Comparison of ENCODE assay signal across 19 cellular contexts in the genomic region with DNA sequence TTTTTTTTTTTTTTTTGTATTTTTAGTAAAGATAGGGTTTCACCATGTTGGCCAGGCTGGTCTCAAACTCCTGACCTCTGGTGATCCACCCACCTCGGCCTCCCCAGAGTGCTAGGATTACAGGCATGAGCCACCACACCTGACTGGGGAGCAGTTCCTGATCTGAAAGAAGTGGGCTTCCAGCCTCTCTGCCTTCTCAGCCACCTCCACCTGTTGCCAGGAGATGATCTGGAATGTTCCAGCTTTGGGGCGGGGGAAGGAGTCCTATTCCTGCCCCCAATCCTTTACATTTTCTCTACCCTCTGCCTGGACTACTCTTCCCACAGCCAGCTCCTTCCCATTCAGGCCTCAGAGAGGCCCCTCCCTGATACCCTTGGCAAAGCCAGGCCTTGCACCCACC. TPM values are rescaled to one million over a fixed set of nuclear protein-coding genes. Genes with fewer than 3 reads are reported as not detected.
DNase-seq lines count a peak whose midpoint lies in the region; ATAC-seq, FAIRE-seq and TF ChIP-seq lines count a peak whose summit lies in the region.
"Had no signal": no experiment of that assay in that cellular context is flagged by ENCODE, and none has a peak within 500 bp of the region (broad histone marks: within the 10 kb centered on the region; RNA-seq: fewer than 3 reads in every experiment).

No MANE protein-coding gene starts in this region.

- no peak overlapping the region for H3K23ac ChIP-seq in H1 (ENCODE audit: insufficient read length)

- CTCF ChIA-PET in H1 (lab: Charles Lee; ENCODE audit: partially characterized antibody): interaction anchor here (0.8 to 1.8 kb wide), 5 partner anchors 17 to 45 kb away, joined by 3 to 5 read pairs (median 3); no protein-coding TSS in a partner anchor

- H2AFZ ChIP-seq in H1 (ENCODE audit: low read length): no peak overlapping the region
- H2AFZ ChIP-seq: GM23338 had no signal

- POLR2A ChIA-PET in H1 (lab: Charles Lee; ENCODE audit: partially characterized antibody): no interaction called here

- WGBS in adrenal gland, 4 donors: 66 to 89% (median 78%) methylated on average over 2 of the region's 2 CpGs
- 83% methylated on average over 2 of the region's 2 CpGs; no CpG with 5 or more reads in 1 of the 2 experiments for WGBS in H1 (ENCODE audit: extremely low coverage in 1 of 2, insufficient coverage in 1 of 2, insufficient read length in 1 of 2, insufficient replicate concordance in 2 of 2, low coverage in 1 of 2, low lambda C conversion rate in 2 of 2, missing lambda C conversion rate in 1 of 2), 2 experiments
- WGBS in pancreas, 2 donors: 84 to 92% methylated on average over 2 of the region's 2 CpGs
- 62 to 63% methylated on average over 2 of the region's 2 CpGs for WGBS in thyroid gland, 2 donors
- WGBS in ovary, 3 donors: 88 to 91% (median 91%) methylated on average over 2 of the region's 2 CpGs

- no peak overlapping the region for H3K56ac ChIP-seq in H1 (replicated peaks; ENCODE audit: insufficient read length, low read depth, low read length)

- H2BK5ac ChIP-seq in H1 (ENCODE audit: low read depth, low read length): no peak overlapping the region

- no peak for FAIRE-seq in H1 (lab: Jason Lieb, UNC)
- no peak for FAIRE-seq in pancreas (lab: Jason Lieb, UNC)
- FAIRE-seq: G401.6, GM12878, GM19239, H54 had no signal

- no peak overlapping the region for H3K18ac ChIP-seq in H1 (ENCODE audit: extremely low read depth, low read length)

- no peak overlapping the region for H2BK20ac ChIP-seq in H1 (ENCODE audit: low read length)

- no peak overlapping the region for H2BK120ac ChIP-seq in H1 (replicated peaks; ENCODE audit: low read depth, low read length)

- no peaks in the 10 kb centered on the region for H3K79me1 ChIP-seq in H1 (ENCODE audit: low read depth, low read length)

- no peak overlapping the region for H3K9ac ChIP-seq in H1 (replicated peaks in 1 of 4; ENCODE audit: extremely low read depth in 1 of 4, low read depth in 3 of 4, low read length in 3 of 4)

- no peak overlapping the region for H4K5ac ChIP-seq in H1 (ENCODE audit: insufficient read length, low read depth, low read length)

- no peak overlapping the region for H3K14ac ChIP-seq in H1 (ENCODE audit: insufficient read length)

- no peak overlapping the region for H3K4me2 ChIP-seq in H1 (ENCODE audit: insufficient read depth in 1 of 2, low read depth in 2 of 2, low read length in 2 of 2)
- H3K4me2 ChIP-seq: GM23338 had no signal

- H3K79me2 ChIP-seq in H1 (ENCODE audit: control insufficient read depth in 1 of 2, insufficient read depth in 2 of 2, low read length in 2 of 2): no peaks in the 10 kb centered on the region

- no peak overlapping the region for H2AK5ac ChIP-seq in H1 (ENCODE audit: low read depth, low read length)

- intact Hi-C loops in adrenal gland (cut with DNase I) (no loop called here), pancreas (cut with DNase I) (no loop called here), thyroid gland (cut with DNase I) (no loop called here), ovary (cut with DNase I) (no loop called here)

- no peak overlapping the region for H3K4ac ChIP-seq in H1 (replicated peaks; ENCODE audit: insufficient read length, low read depth, low read length)

- H3K36me3 ChIP-seq in adrenal gland (replicated peaks in 1 of 2): no peaks in the 10 kb centered on the region
- no peaks in the 10 kb centered on the region; a peak in 1 of 8 replicates for H3K36me3 ChIP-seq in H1 (ENCODE audit: control insufficient read depth in 2 of 4, insufficient read depth in 4 of 4, low read length in 3 of 4)
- H3K36me3 ChIP-seq in pancreas: no peaks in the 10 kb centered on the region
- no peaks in the 10 kb centered on the region for H3K36me3 ChIP-seq in thyroid gland
- no peaks in the 10 kb centered on the region for H3K36me3 ChIP-seq in Peyer's patch
- no peaks in the 10 kb centered on the region for H3K36me3 ChIP-seq in ovary

- no peak for DNase-seq in adrenal gland
- no peak for DNase-seq in H1 (ENCODE audit: low read depth in 1 of 2, low spot score in 2 of 2)
- peak in 2 of 6 donors; percentile 22 to 48 for DNase-seq in pancreas
- DNase-seq in thyroid gland: peak; percentile 55 to 59
- DNase-seq in Peyer's patch: no peak
- DNase-seq in putamen (ENCODE audit: low spot score): no peak
- DNase-seq in ovary: no peak
- DNase-seq: C1 segment of cervical spinal cord; CD4-positive, alpha-beta memory T cell; COR-L47; DMS153; DND-41; HCEC 1CT had no signal

- H4K8ac ChIP-seq in H1 (ENCODE audit: extremely low read depth, insufficient read depth, low read length): 0 out of 2 replicates have a peak overlapping the region, but pooled peaks have one; percentile 22

- no peak for TF ChIP-seq RAD21 in H1 (IDR thresholded peaks at IDR 0.05 in 1 of 2, conservative IDR thresholded peaks at IDR 0.05 in 1 of 2; ENCODE audit: low read depth in 2 of 2, low read length in 2 of 2)

- no peak overlapping the region for H4K91ac ChIP-seq in H1 (replicated peaks; ENCODE audit: insufficient read length, low read length)

- H2BK12ac ChIP-seq in H1 (ENCODE audit: low read depth, low read length): no peak overlapping the region

- H2BK15ac ChIP-seq in H1 (ENCODE audit: low read length): no peak overlapping the region

- TF ChIP-seq POLR2A in adrenal gland (IDR thresholded peaks at IDR 0.05) (no peak), H1 (IDR thresholded peaks at IDR 0.05; ENCODE audit: control extremely low read depth in 1 of 2, low read depth in 2 of 2, low read length in 2 of 2) (no peak), thyroid gland (IDR thresholded peaks at IDR 0.05) (no peak), Peyer's patch (IDR thresholded peaks at IDR 0.05) (no peak), ovary (IDR thresholded peaks at IDR 0.05) (no peak)

- H3K4me3 ChIP-seq in adrenal gland (no peak overlapping the region), H1 (ENCODE audit: extremely low read depth in 1 of 4, insufficient read depth in 2 of 4, low read depth in 3 of 4, low read length in 4 of 4) (no peak overlapping the region), pancreas (no peak overlapping the region), thyroid gland (replicated peaks in 1 of 3) (no peak overlapping the region), Peyer's patch (no peak overlapping the region), ovary (no peak overlapping the region)
- H3K4me3 ChIP-seq: GM12878, GM23338 had no signal

- H3K27me3 ChIP-seq in adrenal gland (no peaks in the 10 kb centered on the region), H1 (replicated peaks in 1 of 4; ENCODE audit: control insufficient read depth in 3 of 4, extremely low read depth in 1 of 4, insufficient read depth in 3 of 4, low read length in 3 of 4) (no peaks in the 10 kb centered on the region), pancreas (no peaks in the 10 kb centered on the region), thyroid gland (no peaks in the 10 kb centered on the region), Peyer's patch (no peaks in the 10 kb centered on the region), ovary (no peaks in the 10 kb centered on the region)

- no peak for TF ChIP-seq CTCF in adrenal gland (IDR thresholded peaks at IDR 0.05)
- no peak for TF ChIP-seq CTCF in H1 (IDR thresholded peaks at IDR 0.05; ENCODE audit: control extremely low read depth in 1 of 3, insufficient read depth in 1 of 3, low read depth in 1 of 3, low read length in 3 of 3)
- TF ChIP-seq CTCF in pancreas (IDR thresholded peaks at IDR 0.05): no peak
- no peak for TF ChIP-seq CTCF in thyroid gland (IDR thresholded peaks at IDR 0.05)
- no peak for TF ChIP-seq CTCF in Peyer's patch (IDR thresholded peaks at IDR 0.05)
- no peak for TF ChIP-seq CTCF in ovary (IDR thresholded peaks at IDR 0.05)

- no peaks in the 10 kb centered on the region; the same call in 1 of the 2 replicates for H3K23me2 ChIP-seq in H1 (ENCODE audit: low read depth, low read length)

- H3K9me3 ChIP-seq in adrenal gland (replicated peaks in 1 of 3): no peaks in the 10 kb centered on the region
- no peaks in the 10 kb centered on the region for H3K9me3 ChIP-seq in H1 (ENCODE audit: insufficient read depth in 2 of 2, low read depth in 1 of 2, low read length in 1 of 2)
- no peaks in the 10 kb centered on the region for H3K9me3 ChIP-seq in pancreas
- H3K9me3 ChIP-seq in thyroid gland: no peaks in the 10 kb centered on the region
- H3K9me3 ChIP-seq in Peyer's patch: no peaks in the 10 kb centered on the region
- H3K9me3 ChIP-seq in ovary: no peaks in the 10 kb centered on the region

- ATAC-seq in pancreas (no peak), HG03097 (IDR thresholded peaks at IDR 0.05; ENCODE audit: low FRiP score, unreplicated experiment) (no peak)
- ATAC-seq: GM12878, GM23338 had no signal

- TF ChIP-seq EP300 in H1 (IDR thresholded peaks at IDR 0.05; ENCODE audit: borderline replicate concordance in 1 of 2, low read depth in 2 of 2, low read length in 2 of 2) (no peak), ovary (IDR thresholded peaks at IDR 0.05) (no peak)

- H4K20me1 ChIP-seq in H1 (replicated peaks in 1 of 2; ENCODE audit: control insufficient read depth in 1 of 2, insufficient read depth in 2 of 2, low read length in 2 of 2): no peaks in the 10 kb centered on the region

- peak overlapping the region in 4 of 5 donors; percentile 72 to 95 (median 86) for H3K27ac ChIP-seq in adrenal gland
- H3K27ac ChIP-seq in H1 (ENCODE audit: low read depth, low read length): no peak overlapping the region
- peak overlapping the region; percentile 60 to 93 (median 76) for H3K27ac ChIP-seq in pancreas
- H3K27ac ChIP-seq in thyroid gland: peak overlapping the region; percentile 91 to 99 (median 96)
- H3K27ac ChIP-seq in Peyer's patch: no peak overlapping the region
- H3K27ac ChIP-seq in ovary: no peak overlapping the region

- H3K4me1 ChIP-seq in adrenal gland (replicated peaks in 1 of 2) (peaks cover 29% of the 10 kb centered on the region in 2 donors), H1 (replicated peaks in 1 of 4; ENCODE audit: control insufficient read depth in 3 of 4, insufficient read depth in 4 of 4, low read length in 3 of 4) (peaks cover 0 to 5% (median 0%) of the 10 kb centered on the region in 4 experiments; a peak in 2 of 7 replicates), pancreas (peaks cover 34 to 45% (median 41%) of the 10 kb centered on the region in 3 donors), thyroid gland (peaks cover 58 to 64% of the 10 kb centered on the region in 2 donors), Peyer's patch (peaks cover 0 to 17% (median 0%) of the 10 kb centered on the region in 4 donors), ovary (ENCODE audit: insufficient read depth) (no peaks in the 10 kb centered on the region)

RNA-seq across cellular contexts. Expression of gene RAP1GAP, which starts 28.1 kb away (rescaled TPM):
- 100 to 1,000 TPM in 3 of 8 donors, 10 to 100 TPM in 5; 52.4 to 409 (median 90.0) TPM for total RNA-seq in adrenal gland
- 100 to 1,000 TPM in 2 of 3 donors, 10 to 100 TPM in 1; 62.4 to 250 (median 105) TPM for polyA plus RNA-seq in adrenal gland
- total RNA-seq in H1 (2021; fragmentation: NEBNext Ultra II Directional; extraction: Animal tissue kit (Norgen Biotek cat#: 25700)): 7.8 and 8.4 TPM in 2 replicates
- polyA plus RNA-seq in H1 (2011; rRNA removed): 8.4 and 9.9 TPM in 2 replicates
- 8.0 TPM for polyA plus RNA-seq in H1 (2011; cell fraction: cytosol; rRNA removed)
- 26.1 TPM for polyA plus RNA-seq in H1 (2011; cell fraction: nucleus; rRNA removed)
- polyA plus RNA-seq in H1 (2012, experiment 1 of 2): 6.9 to 9.7 TPM (median 8.3 TPM) in 4 replicates
- polyA plus RNA-seq in H1 (2012, experiment 2 of 2): 7.0 TPM
- polyA plus RNA-seq in H1 (2013, experiment 1 of 2): 5.6 TPM
- 6.1 TPM for polyA plus RNA-seq in H1 (2013, experiment 2 of 2)
- 7.7 and 11.9 TPM in 2 replicates for polyA minus RNA-seq in H1 (2011; rRNA and poly(A)+ RNA removed)
- 4.9 TPM for polyA minus RNA-seq in H1 (2011; cell fraction: cytosol; rRNA and poly(A)+ RNA removed)
- polyA minus RNA-seq in H1 (2011; cell fraction: nucleus; rRNA and poly(A)+ RNA removed): 6.0 TPM
- 10 to 100 TPM; 53.4 to 93.3 (median 64.8) TPM for total RNA-seq in pancreas
- polyA plus RNA-seq in pancreas: 100 to 1,000 TPM in 1 of 2 donors, 10 to 100 TPM in 1; 83.6 to 100 TPM
- 100 to 1,000 TPM; 256 to 588 (median 506) TPM for total RNA-seq in thyroid gland
- total RNA-seq in Peyer's patch: 10 to 100 TPM; 32.2 to 65.3 (median 57.0) TPM
- total RNA-seq in ovary: 1 to 10 TPM in 6 of 7 donors, under 1 TPM in 1; 0.60 to 9.4 (median 2.8) TPM
- polyA plus RNA-seq in ovary: 1 to 10 TPM; 1.1 to 4.6 TPM
- polyA plus RNA-seq: CD4-positive, alpha-beta memory T cell had no signal

Comparison
In these comparisons a context has a peak if more than half of its experiments do, and no peak if none do; other contexts are left out.
1. DNase-seq: peak in thyroid gland (2 of 2); none in adrenal gland (0 of 7), H1 (0 of 2), Peyer's patch (0 of 3), putamen (single experiment) and ovary (0 of 5).
2. H3K27ac ChIP-seq: peak in adrenal gland (4 of 5), pancreas (4 of 4) and thyroid gland (3 of 3); none in H1 (single experiment), Peyer's patch (0 of 4) and ovary (0 of 2).